1 cellular context compared by ENCODE assay signal in the genomic region with DNA sequence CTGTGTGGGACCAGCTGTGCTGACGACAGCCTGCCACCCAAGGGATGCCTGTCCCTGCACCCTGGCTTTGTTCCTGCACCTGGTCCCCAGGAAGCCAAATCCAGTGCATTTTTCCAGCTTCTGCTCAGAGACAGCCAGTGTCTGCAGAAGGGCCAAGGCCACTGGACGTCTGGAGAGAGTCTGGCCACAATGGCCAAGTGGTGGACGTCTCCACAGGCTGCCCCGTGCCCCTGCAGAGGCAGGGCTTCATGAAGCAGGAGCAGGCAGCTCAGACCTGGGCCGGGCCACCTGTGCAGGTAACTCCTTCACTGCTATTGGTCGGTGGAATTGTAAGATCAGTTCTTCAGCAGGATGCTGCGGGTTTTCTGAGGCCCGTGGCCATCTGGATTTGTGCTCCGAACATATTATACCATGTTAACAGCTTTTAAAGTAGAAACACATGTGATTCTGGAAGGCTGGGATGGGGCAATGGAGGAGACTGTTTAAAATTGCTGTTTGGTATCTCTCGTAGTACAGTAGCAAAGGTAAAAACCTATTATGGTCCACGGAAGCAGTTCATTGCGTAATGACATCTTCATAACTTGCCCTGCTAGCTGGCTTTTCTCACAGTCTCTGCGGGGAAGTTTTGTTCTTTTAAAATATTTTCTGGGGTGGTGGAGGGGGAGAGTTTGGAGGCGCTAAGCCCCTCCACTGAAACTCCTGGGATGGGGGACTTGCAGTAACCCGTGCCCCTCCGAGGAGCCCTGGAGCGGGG.
A peak's percentile ranks its signal among the peaks of the same experiment; 100 is the strongest.
TF ChIP-seq lines count a peak whose summit lies in the region.

No MANE protein-coding gene starts in this region.

TF ChIP-seq in H1, 55 proteins besides CTCF, POLR2A, EP300 and RAD21 (continued from another document):
- TF ChIP-seq CEBPB (IDR thresholded peaks at IDR 0.05; ENCODE audit: low read depth, low read length) = peak; percentile 49; the same call in 1 of the 2 replicates
